ENCODE assay signal across 1 cellular context in the genomic region with DNA sequence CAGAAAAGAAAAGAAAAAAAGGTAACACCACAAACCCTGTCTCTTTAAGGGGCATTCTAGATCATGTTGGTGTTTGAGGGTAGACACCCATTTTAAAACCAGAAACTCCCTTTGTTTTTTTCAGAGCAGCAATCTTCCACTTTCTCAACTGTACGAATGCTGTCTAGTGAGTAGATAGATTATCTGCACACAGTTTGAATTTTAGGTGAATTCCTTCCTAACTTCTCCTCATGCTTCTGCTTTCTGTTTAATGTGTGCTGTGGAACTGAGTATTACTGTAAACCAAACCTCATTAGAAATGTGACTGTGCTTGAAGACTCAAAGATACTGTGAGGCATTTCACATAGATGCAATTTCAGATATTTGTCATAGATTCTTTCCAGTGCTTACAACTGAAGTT.
TF ChIP-seq lines count a peak whose summit lies in the region.

No MANE protein-coding gene starts in this region.

TF ChIP-seq in GM12878, 131 proteins besides CTCF, POLR2A, EP300 and RAD21 (continued from another document and continues in another):
- TF ChIP-seq, protein P1, sequence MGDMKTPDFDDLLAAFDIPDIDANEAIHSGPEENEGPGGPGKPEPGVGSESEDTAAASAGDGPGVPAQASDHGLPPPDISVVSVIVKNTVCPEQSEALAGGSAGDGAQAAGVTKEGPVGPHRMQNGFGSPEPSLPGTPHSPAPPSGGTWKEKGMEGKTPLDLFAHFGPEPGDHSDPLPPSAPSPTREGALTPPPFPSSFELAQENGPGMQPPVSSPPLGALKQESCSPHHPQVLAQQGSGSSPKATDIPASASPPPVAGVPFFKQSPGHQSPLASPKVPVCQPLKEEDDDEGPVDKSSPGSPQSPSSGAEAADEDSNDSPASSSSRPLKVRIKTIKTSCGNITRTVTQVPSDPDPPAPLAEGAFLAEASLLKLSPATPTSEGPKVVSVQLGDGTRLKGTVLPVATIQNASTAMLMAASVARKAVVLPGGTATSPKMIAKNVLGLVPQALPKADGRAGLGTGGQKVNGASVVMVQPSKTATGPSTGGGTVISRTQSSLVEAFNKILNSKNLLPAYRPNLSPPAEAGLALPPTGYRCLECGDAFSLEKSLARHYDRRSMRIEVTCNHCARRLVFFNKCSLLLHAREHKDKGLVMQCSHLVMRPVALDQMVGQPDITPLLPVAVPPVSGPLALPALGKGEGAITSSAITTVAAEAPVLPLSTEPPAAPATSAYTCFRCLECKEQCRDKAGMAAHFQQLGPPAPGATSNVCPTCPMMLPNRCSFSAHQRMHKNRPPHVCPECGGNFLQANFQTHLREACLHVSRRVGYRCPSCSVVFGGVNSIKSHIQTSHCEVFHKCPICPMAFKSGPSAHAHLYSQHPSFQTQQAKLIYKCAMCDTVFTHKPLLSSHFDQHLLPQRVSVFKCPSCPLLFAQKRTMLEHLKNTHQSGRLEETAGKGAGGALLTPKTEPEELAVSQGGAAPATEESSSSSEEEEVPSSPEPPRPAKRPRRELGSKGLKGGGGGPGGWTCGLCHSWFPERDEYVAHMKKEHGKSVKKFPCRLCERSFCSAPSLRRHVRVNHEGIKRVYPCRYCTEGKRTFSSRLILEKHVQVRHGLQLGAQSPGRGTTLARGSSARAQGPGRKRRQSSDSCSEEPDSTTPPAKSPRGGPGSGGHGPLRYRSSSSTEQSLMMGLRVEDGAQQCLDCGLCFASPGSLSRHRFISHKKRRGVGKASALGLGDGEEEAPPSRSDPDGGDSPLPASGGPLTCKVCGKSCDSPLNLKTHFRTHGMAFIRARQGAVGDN (IDR thresholded peaks at IDR 0.05): peak; percentile 26; the same call in 1 of the 2 replicates
- TF ChIP-seq POLR2AphosphoS2 (IDR thresholded peaks at IDR 0.05; ENCODE audit: low read depth, low read length) (no peak), ESRRA (IDR thresholded peaks at IDR 0.05; ENCODE audit: low read length) (no peak), BMI1 (IDR thresholded peaks at IDR 0.05; ENCODE audit: borderline replicate concordance) (no peak), ZNF207 (IDR thresholded peaks at IDR 0.05; ENCODE audit: borderline replicate concordance) (no peak), NR2C2 (IDR thresholded peaks at IDR 0.05; ENCODE audit: borderline replicate concordance, control insufficient read depth, insufficient read length, low read depth) (no peak), ATF7 (IDR thresholded peaks at IDR 0.05; ENCODE audit: low read depth) (no peak), PAX5 (IDR thresholded peaks at IDR 0.05; ENCODE audit: borderline replicate concordance, low read depth, low read length) (no peak), SPI1 (IDR thresholded peaks at IDR 0.05; ENCODE audit: borderline replicate concordance, insufficient read depth, low read depth, low read length) (peak; percentile 58; the same call in 1 of the 2 replicates), CBFB (IDR thresholded peaks at IDR 0.05; ENCODE audit: low read depth) (no peak), MEF2A (IDR thresholded peaks at IDR 0.05; ENCODE audit: insufficient read depth, low read depth, low read length) (no peak), BHLHE40 (IDR thresholded peaks at IDR 0.05; ENCODE audit: borderline replicate concordance in 1 of 2, low read depth in 2 of 2, low read length in 1 of 2) (peak in 1 of 2 experiments; percentile 56; a peak in 2 of 4 replicates), NFYA (IDR thresholded peaks at IDR 0.05; ENCODE audit: borderline replicate concordance, low read depth, low read length) (no peak), ZNF384 (IDR thresholded peaks at IDR 0.05; ENCODE audit: borderline replicate concordance, low read depth, low read length) (peak; percentile 53; the same call in 1 of the 2 replicates), GATAD2B (conservative IDR thresholded peaks at IDR 0.05; ENCODE audit: low read depth) (no peak), IKZF1 (conservative IDR thresholded peaks at IDR 0.05) (no peak), RB1 (IDR thresholded peaks at IDR 0.05; ENCODE audit: borderline replicate concordance) (no peak), BCL11A (IDR thresholded peaks at IDR 0.05; ENCODE audit: low read depth, low read length) (0 out of 2 replicates have a peak, but pooled peaks have one; percentile 25)
- TF ChIP-seq, protein P2, sequence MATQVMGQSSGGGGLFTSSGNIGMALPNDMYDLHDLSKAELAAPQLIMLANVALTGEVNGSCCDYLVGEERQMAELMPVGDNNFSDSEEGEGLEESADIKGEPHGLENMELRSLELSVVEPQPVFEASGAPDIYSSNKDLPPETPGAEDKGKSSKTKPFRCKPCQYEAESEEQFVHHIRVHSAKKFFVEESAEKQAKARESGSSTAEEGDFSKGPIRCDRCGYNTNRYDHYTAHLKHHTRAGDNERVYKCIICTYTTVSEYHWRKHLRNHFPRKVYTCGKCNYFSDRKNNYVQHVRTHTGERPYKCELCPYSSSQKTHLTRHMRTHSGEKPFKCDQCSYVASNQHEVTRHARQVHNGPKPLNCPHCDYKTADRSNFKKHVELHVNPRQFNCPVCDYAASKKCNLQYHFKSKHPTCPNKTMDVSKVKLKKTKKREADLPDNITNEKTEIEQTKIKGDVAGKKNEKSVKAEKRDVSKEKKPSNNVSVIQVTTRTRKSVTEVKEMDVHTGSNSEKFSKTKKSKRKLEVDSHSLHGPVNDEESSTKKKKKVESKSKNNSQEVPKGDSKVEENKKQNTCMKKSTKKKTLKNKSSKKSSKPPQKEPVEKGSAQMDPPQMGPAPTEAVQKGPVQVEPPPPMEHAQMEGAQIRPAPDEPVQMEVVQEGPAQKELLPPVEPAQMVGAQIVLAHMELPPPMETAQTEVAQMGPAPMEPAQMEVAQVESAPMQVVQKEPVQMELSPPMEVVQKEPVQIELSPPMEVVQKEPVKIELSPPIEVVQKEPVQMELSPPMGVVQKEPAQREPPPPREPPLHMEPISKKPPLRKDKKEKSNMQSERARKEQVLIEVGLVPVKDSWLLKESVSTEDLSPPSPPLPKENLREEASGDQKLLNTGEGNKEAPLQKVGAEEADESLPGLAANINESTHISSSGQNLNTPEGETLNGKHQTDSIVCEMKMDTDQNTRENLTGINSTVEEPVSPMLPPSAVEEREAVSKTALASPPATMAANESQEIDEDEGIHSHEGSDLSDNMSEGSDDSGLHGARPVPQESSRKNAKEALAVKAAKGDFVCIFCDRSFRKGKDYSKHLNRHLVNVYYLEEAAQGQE (IDR thresholded peaks at IDR 0.05; ENCODE audit: low read depth, low read length): no peak
- TF ChIP-seq, protein P3, sequence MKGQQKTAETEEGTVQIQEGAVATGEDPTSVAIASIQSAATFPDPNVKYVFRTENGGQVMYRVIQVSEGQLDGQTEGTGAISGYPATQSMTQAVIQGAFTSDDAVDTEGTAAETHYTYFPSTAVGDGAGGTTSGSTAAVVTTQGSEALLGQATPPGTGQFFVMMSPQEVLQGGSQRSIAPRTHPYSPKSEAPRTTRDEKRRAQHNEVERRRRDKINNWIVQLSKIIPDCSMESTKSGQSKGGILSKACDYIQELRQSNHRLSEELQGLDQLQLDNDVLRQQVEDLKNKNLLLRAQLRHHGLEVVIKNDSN (IDR thresholded peaks at IDR 0.05; ENCODE audit: borderline replicate concordance, extremely low read length, insufficient read depth, low read depth, low read length): no peak
- TF ChIP-seq, protein P4, sequence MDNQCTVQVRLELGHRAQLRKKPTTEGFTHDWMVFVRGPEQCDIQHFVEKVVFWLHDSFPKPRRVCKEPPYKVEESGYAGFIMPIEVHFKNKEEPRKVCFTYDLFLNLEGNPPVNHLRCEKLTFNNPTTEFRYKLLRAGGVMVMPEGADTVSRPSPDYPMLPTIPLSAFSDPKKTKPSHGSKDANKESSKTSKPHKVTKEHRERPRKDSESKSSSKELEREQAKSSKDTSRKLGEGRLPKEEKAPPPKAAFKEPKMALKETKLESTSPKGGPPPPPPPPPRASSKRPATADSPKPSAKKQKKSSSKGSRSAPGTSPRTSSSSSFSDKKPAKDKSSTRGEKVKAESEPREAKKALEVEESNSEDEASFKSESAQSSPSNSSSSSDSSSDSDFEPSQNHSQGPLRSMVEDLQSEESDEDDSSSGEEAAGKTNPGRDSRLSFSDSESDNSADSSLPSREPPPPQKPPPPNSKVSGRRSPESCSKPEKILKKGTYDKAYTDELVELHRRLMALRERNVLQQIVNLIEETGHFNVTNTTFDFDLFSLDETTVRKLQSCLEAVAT (IDR thresholded peaks at IDR 0.05): 0 out of 2 replicates have a peak, but pooled peaks have one; percentile 24
- TF ChIP-seq, protein P5, sequence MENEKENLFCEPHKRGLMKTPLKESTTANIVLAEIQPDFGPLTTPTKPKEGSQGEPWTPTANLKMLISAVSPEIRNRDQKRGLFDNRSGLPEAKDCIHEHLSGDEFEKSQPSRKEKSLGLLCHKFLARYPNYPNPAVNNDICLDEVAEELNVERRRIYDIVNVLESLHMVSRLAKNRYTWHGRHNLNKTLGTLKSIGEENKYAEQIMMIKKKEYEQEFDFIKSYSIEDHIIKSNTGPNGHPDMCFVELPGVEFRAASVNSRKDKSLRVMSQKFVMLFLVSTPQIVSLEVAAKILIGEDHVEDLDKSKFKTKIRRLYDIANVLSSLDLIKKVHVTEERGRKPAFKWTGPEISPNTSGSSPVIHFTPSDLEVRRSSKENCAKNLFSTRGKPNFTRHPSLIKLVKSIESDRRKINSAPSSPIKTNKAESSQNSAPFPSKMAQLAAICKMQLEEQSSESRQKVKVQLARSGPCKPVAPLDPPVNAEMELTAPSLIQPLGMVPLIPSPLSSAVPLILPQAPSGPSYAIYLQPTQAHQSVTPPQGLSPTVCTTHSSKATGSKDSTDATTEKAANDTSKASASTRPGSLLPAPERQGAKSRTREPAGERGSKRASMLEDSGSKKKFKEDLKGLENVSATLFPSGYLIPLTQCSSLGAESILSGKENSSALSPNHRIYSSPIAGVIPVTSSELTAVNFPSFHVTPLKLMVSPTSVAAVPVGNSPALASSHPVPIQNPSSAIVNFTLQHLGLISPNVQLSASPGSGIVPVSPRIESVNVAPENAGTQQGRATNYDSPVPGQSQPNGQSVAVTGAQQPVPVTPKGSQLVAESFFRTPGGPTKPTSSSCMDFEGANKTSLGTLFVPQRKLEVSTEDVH (IDR thresholded peaks at IDR 0.05; ENCODE audit: low read depth, partially characterized antibody): no peak
- TF ChIP-seq, protein P6, sequence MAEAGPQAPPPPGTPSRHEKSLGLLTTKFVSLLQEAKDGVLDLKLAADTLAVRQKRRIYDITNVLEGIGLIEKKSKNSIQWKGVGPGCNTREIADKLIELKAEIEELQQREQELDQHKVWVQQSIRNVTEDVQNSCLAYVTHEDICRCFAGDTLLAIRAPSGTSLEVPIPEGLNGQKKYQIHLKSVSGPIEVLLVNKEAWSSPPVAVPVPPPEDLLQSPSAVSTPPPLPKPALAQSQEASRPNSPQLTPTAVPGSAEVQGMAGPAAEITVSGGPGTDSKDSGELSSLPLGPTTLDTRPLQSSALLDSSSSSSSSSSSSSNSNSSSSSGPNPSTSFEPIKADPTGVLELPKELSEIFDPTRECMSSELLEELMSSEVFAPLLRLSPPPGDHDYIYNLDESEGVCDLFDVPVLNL (IDR thresholded peaks at IDR 0.05; ENCODE audit: low read depth, low read length): no peak
- TF ChIP-seq, protein P7, sequence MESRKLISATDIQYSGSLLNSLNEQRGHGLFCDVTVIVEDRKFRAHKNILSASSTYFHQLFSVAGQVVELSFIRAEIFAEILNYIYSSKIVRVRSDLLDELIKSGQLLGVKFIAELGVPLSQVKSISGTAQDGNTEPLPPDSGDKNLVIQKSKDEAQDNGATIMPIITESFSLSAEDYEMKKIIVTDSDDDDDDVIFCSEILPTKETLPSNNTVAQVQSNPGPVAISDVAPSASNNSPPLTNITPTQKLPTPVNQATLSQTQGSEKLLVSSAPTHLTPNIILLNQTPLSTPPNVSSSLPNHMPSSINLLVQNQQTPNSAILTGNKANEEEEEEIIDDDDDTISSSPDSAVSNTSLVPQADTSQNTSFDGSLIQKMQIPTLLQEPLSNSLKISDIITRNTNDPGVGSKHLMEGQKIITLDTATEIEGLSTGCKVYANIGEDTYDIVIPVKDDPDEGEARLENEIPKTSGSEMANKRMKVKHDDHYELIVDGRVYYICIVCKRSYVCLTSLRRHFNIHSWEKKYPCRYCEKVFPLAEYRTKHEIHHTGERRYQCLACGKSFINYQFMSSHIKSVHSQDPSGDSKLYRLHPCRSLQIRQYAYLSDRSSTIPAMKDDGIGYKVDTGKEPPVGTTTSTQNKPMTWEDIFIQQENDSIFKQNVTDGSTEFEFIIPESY (IDR thresholded peaks at IDR 0.05): no peak
- TF ChIP-seq, protein P8, sequence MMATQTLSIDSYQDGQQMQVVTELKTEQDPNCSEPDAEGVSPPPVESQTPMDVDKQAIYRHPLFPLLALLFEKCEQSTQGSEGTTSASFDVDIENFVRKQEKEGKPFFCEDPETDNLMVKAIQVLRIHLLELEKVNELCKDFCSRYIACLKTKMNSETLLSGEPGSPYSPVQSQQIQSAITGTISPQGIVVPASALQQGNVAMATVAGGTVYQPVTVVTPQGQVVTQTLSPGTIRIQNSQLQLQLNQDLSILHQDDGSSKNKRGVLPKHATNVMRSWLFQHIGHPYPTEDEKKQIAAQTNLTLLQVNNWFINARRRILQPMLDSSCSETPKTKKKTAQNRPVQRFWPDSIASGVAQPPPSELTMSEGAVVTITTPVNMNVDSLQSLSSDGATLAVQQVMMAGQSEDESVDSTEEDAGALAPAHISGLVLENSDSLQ (IDR thresholded peaks at IDR 0.05): no peak
- TF ChIP-seq, protein P9, sequence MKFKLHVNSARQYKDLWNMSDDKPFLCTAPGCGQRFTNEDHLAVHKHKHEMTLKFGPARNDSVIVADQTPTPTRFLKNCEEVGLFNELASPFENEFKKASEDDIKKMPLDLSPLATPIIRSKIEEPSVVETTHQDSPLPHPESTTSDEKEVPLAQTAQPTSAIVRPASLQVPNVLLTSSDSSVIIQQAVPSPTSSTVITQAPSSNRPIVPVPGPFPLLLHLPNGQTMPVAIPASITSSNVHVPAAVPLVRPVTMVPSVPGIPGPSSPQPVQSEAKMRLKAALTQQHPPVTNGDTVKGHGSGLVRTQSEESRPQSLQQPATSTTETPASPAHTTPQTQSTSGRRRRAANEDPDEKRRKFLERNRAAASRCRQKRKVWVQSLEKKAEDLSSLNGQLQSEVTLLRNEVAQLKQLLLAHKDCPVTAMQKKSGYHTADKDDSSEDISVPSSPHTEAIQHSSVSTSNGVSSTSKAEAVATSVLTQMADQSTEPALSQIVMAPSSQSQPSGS (IDR thresholded peaks at IDR 0.05; ENCODE audit: low read length): peak; percentile 29; the same call in 1 of the 2 replicates
- TF ChIP-seq, protein P10, sequence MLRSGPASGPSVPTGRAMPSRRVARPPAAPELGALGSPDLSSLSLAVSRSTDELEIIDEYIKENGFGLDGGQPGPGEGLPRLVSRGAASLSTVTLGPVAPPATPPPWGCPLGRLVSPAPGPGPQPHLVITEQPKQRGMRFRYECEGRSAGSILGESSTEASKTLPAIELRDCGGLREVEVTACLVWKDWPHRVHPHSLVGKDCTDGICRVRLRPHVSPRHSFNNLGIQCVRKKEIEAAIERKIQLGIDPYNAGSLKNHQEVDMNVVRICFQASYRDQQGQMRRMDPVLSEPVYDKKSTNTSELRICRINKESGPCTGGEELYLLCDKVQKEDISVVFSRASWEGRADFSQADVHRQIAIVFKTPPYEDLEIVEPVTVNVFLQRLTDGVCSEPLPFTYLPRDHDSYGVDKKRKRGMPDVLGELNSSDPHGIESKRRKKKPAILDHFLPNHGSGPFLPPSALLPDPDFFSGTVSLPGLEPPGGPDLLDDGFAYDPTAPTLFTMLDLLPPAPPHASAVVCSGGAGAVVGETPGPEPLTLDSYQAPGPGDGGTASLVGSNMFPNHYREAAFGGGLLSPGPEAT (IDR thresholded peaks at IDR 0.05; ENCODE audit: low read depth): peak; percentile 91
- TF ChIP-seq, protein P11, sequence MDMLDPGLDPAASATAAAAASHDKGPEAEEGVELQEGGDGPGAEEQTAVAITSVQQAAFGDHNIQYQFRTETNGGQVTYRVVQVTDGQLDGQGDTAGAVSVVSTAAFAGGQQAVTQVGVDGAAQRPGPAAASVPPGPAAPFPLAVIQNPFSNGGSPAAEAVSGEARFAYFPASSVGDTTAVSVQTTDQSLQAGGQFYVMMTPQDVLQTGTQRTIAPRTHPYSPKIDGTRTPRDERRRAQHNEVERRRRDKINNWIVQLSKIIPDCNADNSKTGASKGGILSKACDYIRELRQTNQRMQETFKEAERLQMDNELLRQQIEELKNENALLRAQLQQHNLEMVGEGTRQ (IDR thresholded peaks at IDR 0.05; ENCODE audit: borderline replicate concordance, low read depth, low read length): no peak
